In the genomic region with DNA sequence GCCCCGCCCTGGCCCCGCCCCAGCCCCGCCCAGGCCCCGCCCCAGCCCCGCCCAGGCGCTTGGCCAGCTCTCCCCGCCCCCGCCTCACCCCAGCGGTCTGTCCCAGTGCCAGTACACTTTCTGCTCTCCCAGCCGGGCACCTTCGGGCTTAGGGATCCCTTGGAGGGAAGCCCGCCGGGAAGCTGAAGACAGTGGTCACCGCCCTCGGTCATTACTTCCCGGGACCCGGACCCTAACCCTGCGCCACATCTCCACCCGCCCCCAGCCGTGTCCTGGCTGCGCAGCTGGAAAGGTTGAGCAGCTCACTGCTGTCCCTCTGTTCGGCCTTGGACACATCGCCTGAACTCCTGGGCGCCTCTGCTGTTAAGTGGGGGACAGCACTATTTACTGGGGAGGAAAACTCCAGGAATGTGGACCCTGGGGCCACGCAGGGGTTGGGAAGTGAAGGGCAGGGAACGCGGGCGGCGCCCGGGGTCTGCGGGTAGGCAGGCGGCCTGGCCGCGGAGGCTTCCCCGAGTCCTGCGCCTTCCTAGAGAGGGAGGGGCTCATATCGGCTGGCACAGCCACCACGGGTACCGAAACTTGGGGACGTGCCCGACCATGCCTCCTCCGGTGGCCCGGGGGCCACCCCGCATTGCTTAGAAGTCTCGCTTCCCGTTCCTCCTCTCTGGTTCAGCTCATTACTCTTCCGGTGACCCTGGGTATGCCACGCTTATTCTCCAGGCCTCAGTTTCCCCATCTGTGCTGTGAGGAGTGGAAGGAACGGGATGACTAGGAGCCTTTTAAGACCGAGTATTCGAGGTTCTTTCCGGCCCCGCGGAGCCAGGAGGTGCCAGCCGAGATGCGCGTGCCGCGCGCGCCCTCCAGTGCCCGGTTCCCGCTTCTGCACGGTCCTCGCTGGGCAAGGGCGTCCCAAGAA, we compare ENCODE assay signal across 8 cellular contexts.
A peak's percentile ranks its signal among the peaks of the same experiment; 100 is the strongest.
DNase-seq lines count a peak whose midpoint lies in the region; ATAC-seq, FAIRE-seq and TF ChIP-seq lines count a peak whose summit lies in the region.

No MANE protein-coding gene starts in this region.

- peak overlapping the region; percentile 86 to 92 for H3K9ac ChIP-seq in kidney (ENCODE audit: low read length in 2 of 2)

- intact Hi-C loops in kidney (cut with DNase I), result loop anchor here (5.0 kb wide), 1 partner anchor 250 kb away; no protein-coding TSS in a partner anchor

- no peaks in the 10 kb centered on the region for H3K9me3 ChIP-seq in kidney (ENCODE audit: control insufficient read depth in 1 of 2, low read length in 2 of 2)

- H3K4me3 ChIP-seq in kidney (ENCODE audit: low read length in 2 of 2), result peak overlapping the region; percentile 87 to 91

- TF ChIP-seq CTCF in kidney (IDR thresholded peaks at IDR 0.05; ENCODE audit: borderline replicate concordance, extremely low read depth, insufficient read depth), result peak; percentile 91

- no peak for FAIRE-seq in kidney (lab: Jason Lieb, UNC)

- no peaks in the 10 kb centered on the region for H3K36me3 ChIP-seq in kidney (ENCODE audit: control insufficient read depth in 1 of 2, insufficient read depth in 2 of 2, low read length in 2 of 2)

- peak overlapping the region; percentile 47 to 67 for H3K27ac ChIP-seq in kidney (ENCODE audit: low read depth in 2 of 2, low read length in 2 of 2)

- H3K4me1 ChIP-seq in kidney (ENCODE audit: control insufficient read depth in 1 of 2, insufficient read depth in 1 of 2, low read depth in 1 of 2, low read length in 2 of 2), result no peaks in the 10 kb centered on the region

- peak; percentile 37 for DNase-seq in NK-92 treated with Interleukin-12 subunit alpha and Interleukin-12 subunit beta, amount 100 ng/mL, for 24 hours (lab: John Stamatoyannopoulos, UW)
- DNase-seq in NK-92 (lab: John Stamatoyannopoulos, UW; ENCODE audit: unreplicated experiment) (no peak), NCI-H2107 (lab: John Stamatoyannopoulos, UW) (peak; percentile 30), cerebellar cortex (ENCODE audit: low spot score) (peak; percentile 44), kidney (peak; percentile 92)
- DNase-seq in activated CD4-positive, CD25-positive, alpha-beta regulatory T cell treated with anti-CD3 and anti-CD28 coated beads, Interleukin-2, amount 50 U/mL, for 72 hours, result peak; percentile 84
- DNase-seq in stimulated activated CD4-positive, alpha-beta T cell treated with anti-CD3 and anti-CD28 coated beads, Interleukin-12 subunit alpha, Interleukin-12 subunit beta, amount 100 ng/mL, for 48 hours (ENCODE audit: low read depth in 2 of 3, low spot score in 1 of 3), result peak; percentile 55 to 78 (median 67)

- ATAC-seq in HG02885 (IDR thresholded peaks at IDR 0.05; ENCODE audit: poor library complexity, unreplicated experiment), result peak; percentile 91
